In genomic region chr1:145074021-145074559, GRCh38 we compare ENCODE assay signal across 3 cellular contexts. TPM values are rescaled to one million over a fixed set of nuclear protein-coding genes. Genes with fewer than 3 reads are reported as not detected.
"Had no signal": no experiment of that assay in that cellular context is flagged by ENCODE, and none has a peak within 500 bp of the region (broad histone marks: within the 10 kb centered on the region; RNA-seq: fewer than 3 reads in every experiment).

No MANE protein-coding gene starts in this region.

RNA-seq across cellular contexts. Expression of gene FAM72D, which starts 21.7 kb away (rescaled TPM):
- total RNA-seq: psoas muscle, transverse colon had no signal
- polyA plus RNA-seq: naive thymus-derived CD8-positive, alpha-beta T cell had no signal
